In the genomic region with DNA sequence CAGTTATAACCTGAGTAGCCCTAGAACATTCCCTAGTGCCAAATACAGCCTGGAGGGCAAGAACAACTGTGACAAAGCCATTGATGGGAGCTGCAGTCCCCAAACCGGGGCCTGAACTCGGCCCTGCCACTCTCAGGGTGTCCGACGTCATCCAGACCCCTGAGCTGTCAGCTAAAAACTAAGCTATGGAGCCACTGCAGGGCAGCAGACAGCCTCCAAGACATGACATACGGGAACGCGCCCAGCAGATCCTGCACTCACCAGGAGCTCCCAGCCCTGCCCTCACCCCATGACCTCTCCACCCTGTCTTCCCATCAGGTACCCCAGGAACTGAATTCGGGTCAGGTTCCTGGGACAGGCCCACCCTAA, we compare ENCODE assay signal across 13 cellular contexts. TPM values are rescaled to one million over a fixed set of nuclear protein-coding genes. Genes with fewer than 3 reads are reported as not detected.
DNase-seq lines count a peak whose midpoint lies in the region; ATAC-seq and TF ChIP-seq lines count a peak whose summit lies in the region.
"Had no signal": no experiment of that assay in that cellular context is flagged by ENCODE, and none has a peak within 500 bp of the region (broad histone marks: within the 10 kb centered on the region; RNA-seq: fewer than 3 reads in every experiment).

No MANE protein-coding gene starts in this region.

- no peak overlapping the region for H3K4me3 ChIP-seq in SJCRH30
- no peak overlapping the region for H3K4me3 ChIP-seq in lower lobe of right lung
- H3K4me3 ChIP-seq in ascending aorta: no peak overlapping the region
- H3K4me3 ChIP-seq: body of pancreas had no signal

- H3K27ac ChIP-seq in C4-2B (peak overlapping the region; percentile 83), SJCRH30 (peak overlapping the region; percentile 41), lower lobe of right lung (no peak overlapping the region), ascending aorta (no peak overlapping the region)
- H3K27ac ChIP-seq: body of pancreas, neutrophil had no signal

- no peaks in the 10 kb centered on the region for H3K36me3 ChIP-seq in SJCRH30
- peaks cover 45% of the 10 kb centered on the region for H3K36me3 ChIP-seq in lower lobe of right lung
- H3K36me3 ChIP-seq in ascending aorta: peaks cover 20 to 46% of the 10 kb centered on the region in 2 donors
- H3K36me3 ChIP-seq: BE2C had no signal

- intact Hi-C loops in lower lobe of right lung (cut with DNase I): loop anchor here (5.0 kb wide), 1 partner anchor 136 kb away; no protein-coding TSS in a partner anchor
- intact Hi-C loops in sciatic nerve (cut with DNase I): no loop called here
- intact Hi-C loops in ascending aorta (cut with DNase I): no loop called here

- H3K27me3 ChIP-seq in SJCRH30 (no peaks in the 10 kb centered on the region), lower lobe of right lung (ENCODE audit: low read depth) (no peaks in the 10 kb centered on the region), ascending aorta (no peaks in the 10 kb centered on the region)
- H3K27me3 ChIP-seq: BE2C, body of pancreas, neutrophil had no signal

- DNase-seq in SJCRH30 (no peak), lower lobe of right lung (peak; percentile 36), activated gamma-delta T cell (lab: John Stamatoyannopoulos, UW) (no peak), sciatic nerve (ENCODE audit: low spot score) (no peak), ascending aorta (ENCODE audit: low spot score in 2 of 2) (no peak)
- DNase-seq: BE2C, body of pancreas, NCI-H146, SW 1271 had no signal

- peak; percentile 8 for ATAC-seq in GM19468 (IDR thresholded peaks at IDR 0.05; ENCODE audit: extremely low read depth, unreplicated experiment)
- ATAC-seq in lower lobe of right lung: no peak
- no peak for ATAC-seq in sciatic nerve
- ATAC-seq in GM21723 (IDR thresholded peaks at IDR 0.05; ENCODE audit: unreplicated experiment): no peak
- ATAC-seq: body of pancreas had no signal

- no peak for TF ChIP-seq CTCF in C4-2B (conservative IDR thresholded peaks at IDR 0.05)
- TF ChIP-seq CTCF in lower lobe of right lung (IDR thresholded peaks at IDR 0.05): no peak
- TF ChIP-seq CTCF in ascending aorta (IDR thresholded peaks at IDR 0.05): no peak

- H3K9me3 ChIP-seq in SJCRH30 (replicated peaks) (no peaks in the 10 kb centered on the region), lower lobe of right lung (no peaks in the 10 kb centered on the region), ascending aorta (no peaks in the 10 kb centered on the region)
- H3K9me3 ChIP-seq: BE2C, body of pancreas, neutrophil had no signal

- peaks cover 46% of the 10 kb centered on the region for H3K4me1 ChIP-seq in SJCRH30
- peaks cover 60% of the 10 kb centered on the region for H3K4me1 ChIP-seq in lower lobe of right lung
- H3K4me1 ChIP-seq in ascending aorta: peaks cover 0 to 11% of the 10 kb centered on the region in 2 donors

RNA-seq across cellular contexts. Expression of a gene that starts 28.4 kb away (rescaled TPM):
- total RNA-seq in SJCRH30 (2014; rRNA removed; shearing (Covaris generic)): 4.3 and 4.9 TPM in 2 replicates
- total RNA-seq in lower lobe of right lung: 8.6 TPM
- 8.3 TPM for total RNA-seq in sciatic nerve
- 55.5 TPM for total RNA-seq in ascending aorta

RNA-seq across cellular contexts. Expression of a gene that starts 36.9 kb away (rescaled TPM):
- total RNA-seq in SJCRH30 (2014; rRNA removed; shearing (Covaris generic)): 38.3 and 39.5 TPM in 2 replicates
- total RNA-seq in lower lobe of right lung (53.0 TPM), sciatic nerve (39.5 TPM), ascending aorta (6.8 TPM)

Comparison
In these comparisons a context has a peak if more than half of its experiments do, and no peak if none do; other contexts are left out.
1. H3K27ac ChIP-seq: peak in C4-2B (single experiment) and SJCRH30 (single experiment); none in lower lobe of right lung (single experiment) and ascending aorta (0 of 2).